In genomic region chr9:14326264-14326826, GRCh38 we compare ENCODE assay signal across 8 cellular contexts. TPM values are rescaled to one million over a fixed set of nuclear protein-coding genes. Genes with fewer than 3 reads are reported as not detected.
A peak's percentile ranks its signal among the peaks of the same experiment; 100 is the strongest.
DNase-seq lines count a peak whose midpoint lies in the region; ATAC-seq and TF ChIP-seq lines count a peak whose summit lies in the region.

No MANE protein-coding gene starts in this region.

- H3K27me3 Mint-ChIP-seq in activated CD4-positive, alpha-beta memory T cell treated with anti-CD3 and anti-CD28 coated beads for 36 hours, result peaks cover 29% of the 10 kb centered on the region
- peaks cover 39% of the 10 kb centered on the region for H3K27me3 Mint-ChIP-seq in activated CD4-positive, alpha-beta memory T cell treated with anti-CD3 and anti-CD28 coated beads, Interleukin-2, amount 10 ng/mL, durations not matched to agents 7 days and 5 days

- no peak overlapping the region for H3K4me3 Mint-ChIP-seq in activated CD4-positive, alpha-beta memory T cell treated with anti-CD3 and anti-CD28 coated beads for 36 hours
- no peak overlapping the region for H3K4me3 Mint-ChIP-seq in activated CD4-positive, alpha-beta memory T cell treated with anti-CD3 and anti-CD28 coated beads, Interleukin-2, amount 10 ng/mL, durations not matched to agents 7 days and 5 days

- intact Hi-C loops in activated CD4-positive, alpha-beta memory T cell treated with anti-CD3 and anti-CD28 coated beads for 36 hours (cut with micrococcal nuclease), result loop anchor here (5.0 to 10.0 kb wide), 3 partner anchors 346 to 1188 kb away; partner anchors contain the start of genes PSIP1 and TTC39B

- peak; percentile 39 for DNase-seq in activated CD4-positive, alpha-beta memory T cell treated with anti-CD3 and anti-CD28 coated beads for 36 hours
- no peak for DNase-seq in activated CD4-positive, alpha-beta memory T cell treated with anti-CD3 and anti-CD28 coated beads, Interleukin-2, amount 10 ng/mL, durations not matched to agents 7 days and 5 days
- DNase-seq in NCI-H1436 treated with DMSO at 0.1 percent for 48 hours (lab: John Stamatoyannopoulos, UW), result peak; percentile 87
- peak; percentile 79 for DNase-seq in amniotic epithelial cell (ENCODE audit: low read depth)
- DNase-seq in superior temporal gyrus (ENCODE audit: extremely low spot score), result peak; percentile 46
- DNase-seq in NOMO-1 (lab: John Stamatoyannopoulos, UW; ENCODE audit: unreplicated experiment in 2 of 2), result no peak
- DNase-seq in omental fat pad (ENCODE audit: low spot score), result no peak

- no peak overlapping the region for H3K27ac Mint-ChIP-seq in activated CD4-positive, alpha-beta memory T cell treated with anti-CD3 and anti-CD28 coated beads for 36 hours
- H3K27ac Mint-ChIP-seq in activated CD4-positive, alpha-beta memory T cell treated with anti-CD3 and anti-CD28 coated beads, Interleukin-2, amount 10 ng/mL, durations not matched to agents 7 days and 5 days, result no peak overlapping the region

- POLR2A ChIA-PET in activated CD4-positive, alpha-beta memory T cell treated with anti-CD3 and anti-CD28 coated beads for 36 hours (lab: Charles Lee), result no interaction called here
- POLR2A ChIA-PET in activated CD4-positive, alpha-beta memory T cell treated with anti-CD3 and anti-CD28 coated beads, Interleukin-2, amount 10 ng/mL, durations not matched to agents 7 days and 5 days (lab: Charles Lee), result interaction anchor here (0.6 kb wide), 1 partner anchor 419 kb away, joined by 3 read pairs; no protein-coding TSS in a partner anchor

- CTCF ChIA-PET in activated CD4-positive, alpha-beta memory T cell treated with anti-CD3 and anti-CD28 coated beads for 36 hours (lab: Charles Lee), result no interaction called here
- CTCF ChIA-PET in activated CD4-positive, alpha-beta memory T cell treated with anti-CD3 and anti-CD28 coated beads, Interleukin-2, amount 10 ng/mL, durations not matched to agents 7 days and 5 days (lab: Charles Lee), result interaction anchor here (0.7 kb wide), 1 partner anchor 18 kb away, joined by 4 read pairs; no protein-coding TSS in a partner anchor

- no peaks in the 10 kb centered on the region for H3K36me3 Mint-ChIP-seq in activated CD4-positive, alpha-beta memory T cell treated with anti-CD3 and anti-CD28 coated beads for 36 hours
- H3K36me3 Mint-ChIP-seq in activated CD4-positive, alpha-beta memory T cell treated with anti-CD3 and anti-CD28 coated beads, Interleukin-2, amount 10 ng/mL, durations not matched to agents 7 days and 5 days (ENCODE audit: low read depth), result no peaks in the 10 kb centered on the region

- no peak for TF ChIP-seq CTCF in omental fat pad (IDR thresholded peaks at IDR 0.05)

- H3K9me3 Mint-ChIP-seq in activated CD4-positive, alpha-beta memory T cell treated with anti-CD3 and anti-CD28 coated beads for 36 hours, result no peaks in the 10 kb centered on the region
- H3K9me3 Mint-ChIP-seq in activated CD4-positive, alpha-beta memory T cell treated with anti-CD3 and anti-CD28 coated beads, Interleukin-2, amount 10 ng/mL, durations not matched to agents 7 days and 5 days, result no peaks in the 10 kb centered on the region

- ATAC-seq in GM19023 (IDR thresholded peaks at IDR 0.05; ENCODE audit: unreplicated experiment), result no peak
- ATAC-seq in omental fat pad (ENCODE audit: low FRiP score), result no peak

- peaks cover 13% of the 10 kb centered on the region for H3K4me1 Mint-ChIP-seq in activated CD4-positive, alpha-beta memory T cell treated with anti-CD3 and anti-CD28 coated beads for 36 hours (ENCODE audit: low read depth)
- H3K4me1 Mint-ChIP-seq in activated CD4-positive, alpha-beta memory T cell treated with anti-CD3 and anti-CD28 coated beads, Interleukin-2, amount 10 ng/mL, durations not matched to agents 7 days and 5 days, result peaks cover 16% of the 10 kb centered on the region

RNA-seq across cellular contexts. Expression of gene NFIB, which starts 12.4 kb away (rescaled TPM):
- total RNA-seq in activated CD4-positive, alpha-beta memory T cell treated with anti-CD3 and anti-CD28 coated beads for 36 hours, result not detected
- not detected for total RNA-seq in activated CD4-positive, alpha-beta memory T cell treated with anti-CD3 and anti-CD28 coated beads, Interleukin-2, amount 10 ng/mL, durations not matched to agents 7 days and 5 days
- 100 to 1,000 TPM in 3 of 4 donors, 10 to 100 TPM in 1; 55.1 to 265 (median 106) TPM for total RNA-seq in omental fat pad

Comparison
In these comparisons a context has a peak if more than half of its experiments do, and no peak if none do; other contexts are left out.
1. DNase-seq: peak in activated CD4-positive, alpha-beta memory T cell treated with anti-CD3 and anti-CD28 coated beads for 36 hours (single experiment), NCI-H1436 treated with DMSO at 0.1 percent for 48 hours (single experiment), amniotic epithelial cell (single experiment) and superior temporal gyrus (single experiment); none in activated CD4-positive, alpha-beta memory T cell treated with anti-CD3 and anti-CD28 coated beads, Interleukin-2, amount 10 ng/mL, durations not matched to agents 7 days and 5 days (single experiment), NOMO-1 (0 of 2) and omental fat pad (single experiment).
2. RNA of gene NFIB, which starts 12.4 kb away (total RNA-seq): 55.1 to 265 TPM in omental fat pad; not detected in activated CD4-positive, alpha-beta memory T cell treated with anti-CD3 and anti-CD28 coated beads for 36 hours and not detected in activated CD4-positive, alpha-beta memory T cell treated with anti-CD3 and anti-CD28 coated beads, Interleukin-2, amount 10 ng/mL, durations not matched to agents 7 days and 5 days; every median in the first group is over 10 times any median in the second.